In genomic region chr7:41979834-41980307, GRCh38 we compare ENCODE assay signal across 8 cellular contexts.
DNase-seq lines count a peak whose midpoint lies in the region; ATAC-seq and TF ChIP-seq lines count a peak whose summit lies in the region.

No MANE protein-coding gene starts in this region.

- H3K4me3 ChIP-seq in Peyer's patch: no peak overlapping the region
- H3K4me3 ChIP-seq in fibroblast of villous mesenchyme (ENCODE audit: low read depth, low read length): no peak overlapping the region
- no peak overlapping the region for H3K4me3 ChIP-seq in retinal pigment epithelial cell (ENCODE audit: low read length)

- no peaks in the 10 kb centered on the region for H3K36me3 Mint-ChIP-seq in activated CD8-positive, alpha-beta T cell treated with anti-CD3 and anti-CD28 coated beads for 36 hours (ENCODE audit: low read depth)
- H3K36me3 Mint-ChIP-seq in activated CD8-positive, alpha-beta T cell treated with anti-CD3 and anti-CD28 coated beads, Interleukin-2, amount 10 ng/mL, durations not matched to agents 7 days and 5 days (ENCODE audit: low read depth): no peaks in the 10 kb centered on the region
- H3K36me3 Mint-ChIP-seq in T-helper 17 cell (ENCODE audit: low read depth): peaks cover 2% of the 10 kb centered on the region

- H3K4me1 ChIP-seq in Peyer's patch: peaks cover 0 to 5% (median 0%) of the 10 kb centered on the region in 4 donors

- H3K27me3 Mint-ChIP-seq in activated CD8-positive, alpha-beta T cell treated with anti-CD3 and anti-CD28 coated beads for 36 hours: peaks cover 10% of the 10 kb centered on the region
- peaks cover 10% of the 10 kb centered on the region for H3K27me3 Mint-ChIP-seq in activated CD8-positive, alpha-beta T cell treated with anti-CD3 and anti-CD28 coated beads, Interleukin-2, amount 10 ng/mL, durations not matched to agents 7 days and 5 days (ENCODE audit: low read depth)
- H3K27me3 Mint-ChIP-seq in T-helper 17 cell: peaks cover 38% of the 10 kb centered on the region

- no peak overlapping the region for H3K27ac Mint-ChIP-seq in activated CD8-positive, alpha-beta T cell treated with anti-CD3 and anti-CD28 coated beads for 36 hours
- H3K27ac Mint-ChIP-seq in activated CD8-positive, alpha-beta T cell treated with anti-CD3 and anti-CD28 coated beads, Interleukin-2, amount 10 ng/mL, durations not matched to agents 7 days and 5 days: no peak overlapping the region
- no peak overlapping the region for H3K27ac Mint-ChIP-seq in T-helper 17 cell

- no peak overlapping the region for H3K4me3 Mint-ChIP-seq in activated CD8-positive, alpha-beta T cell treated with anti-CD3 and anti-CD28 coated beads for 36 hours
- no peak overlapping the region for H3K4me3 Mint-ChIP-seq in activated CD8-positive, alpha-beta T cell treated with anti-CD3 and anti-CD28 coated beads, Interleukin-2, amount 10 ng/mL, durations not matched to agents 7 days and 5 days
- H3K4me3 Mint-ChIP-seq in T-helper 17 cell: no peak overlapping the region

- peak overlapping the region in 1 of 4 donors; percentile 41 for H3K27ac ChIP-seq in Peyer's patch

- peak; percentile 26 for DNase-seq in activated CD8-positive, alpha-beta T cell treated with anti-CD3 and anti-CD28 coated beads for 36 hours
- DNase-seq in activated CD8-positive, alpha-beta T cell treated with anti-CD3 and anti-CD28 coated beads, Interleukin-2, amount 10 ng/mL, durations not matched to agents 7 days and 5 days: no peak
- no peak for DNase-seq in Peyer's patch
- peak; percentile 72 for DNase-seq in fibroblast of villous mesenchyme (ENCODE audit: low read depth)
- no peak for DNase-seq in retinal pigment epithelial cell (ENCODE audit: low read depth)
- no peak for DNase-seq in NCI-H1694 (lab: John Stamatoyannopoulos, UW)
- no peak for DNase-seq in T-helper 17 cell
- no peak for DNase-seq in NCI-H446 treated with DMSO at 0.1 percent for 48 hours (lab: John Stamatoyannopoulos, UW)

- no peak for TF ChIP-seq POLR2A in Peyer's patch (IDR thresholded peaks at IDR 0.05)

- POLR2A ChIA-PET in activated CD8-positive, alpha-beta T cell treated with anti-CD3 and anti-CD28 coated beads for 36 hours (lab: Charles Lee): no interaction called here
- POLR2A ChIA-PET in activated CD8-positive, alpha-beta T cell treated with anti-CD3 and anti-CD28 coated beads, Interleukin-2, amount 10 ng/mL, durations not matched to agents 7 days and 5 days (lab: Charles Lee): no interaction called here

- CTCF ChIA-PET in activated CD8-positive, alpha-beta T cell treated with anti-CD3 and anti-CD28 coated beads for 36 hours (lab: Charles Lee): interaction anchor here (1.0 to 4.7 kb wide), 9 partner anchors 11 to 872 kb away, joined by 3 to 17 read pairs (median 5); no protein-coding TSS in a partner anchor
- CTCF ChIA-PET in activated CD8-positive, alpha-beta T cell treated with anti-CD3 and anti-CD28 coated beads, Interleukin-2, amount 10 ng/mL, durations not matched to agents 7 days and 5 days (lab: Charles Lee): interaction anchor here (0.7 to 1.9 kb wide), 5 partner anchors 9 to 64 kb away, joined by 3 to 6 read pairs (median 4); no protein-coding TSS in a partner anchor

- no peak for ATAC-seq in activated CD8-positive, alpha-beta T cell treated with anti-CD3 and anti-CD28 coated beads for 36 hours
- no peak for ATAC-seq in activated CD8-positive, alpha-beta T cell treated with anti-CD3 and anti-CD28 coated beads, Interleukin-2, amount 10 ng/mL, durations not matched to agents 7 days and 5 days
- no peak for ATAC-seq in T-helper 17 cell

- peak; percentile 77 for TF ChIP-seq CTCF in activated CD8-positive, alpha-beta T cell treated with anti-CD3 and anti-CD28 coated beads for 36 hours (IDR thresholded peaks at IDR 0.05)
- TF ChIP-seq CTCF in Peyer's patch (IDR thresholded peaks at IDR 0.05): peak; percentile 15 to 44 (median 40)
- peak; percentile 80 for TF ChIP-seq CTCF in fibroblast of villous mesenchyme (IDR thresholded peaks at IDR 0.05; ENCODE audit: insufficient read depth, low read depth, low read length)
- peak; percentile 87 for TF ChIP-seq CTCF in retinal pigment epithelial cell (conservative IDR thresholded peaks at IDR 0.05; ENCODE audit: low read depth, low read length)

- no peaks in the 10 kb centered on the region for H3K27me3 ChIP-seq in Peyer's patch

- no peaks in the 10 kb centered on the region for H3K9me3 Mint-ChIP-seq in activated CD8-positive, alpha-beta T cell treated with anti-CD3 and anti-CD28 coated beads for 36 hours
- no peaks in the 10 kb centered on the region for H3K9me3 Mint-ChIP-seq in activated CD8-positive, alpha-beta T cell treated with anti-CD3 and anti-CD28 coated beads, Interleukin-2, amount 10 ng/mL, durations not matched to agents 7 days and 5 days (ENCODE audit: insufficient read depth)

- no peaks in the 10 kb centered on the region for H3K4me1 Mint-ChIP-seq in activated CD8-positive, alpha-beta T cell treated with anti-CD3 and anti-CD28 coated beads for 36 hours (ENCODE audit: low read depth)
- H3K4me1 Mint-ChIP-seq in activated CD8-positive, alpha-beta T cell treated with anti-CD3 and anti-CD28 coated beads, Interleukin-2, amount 10 ng/mL, durations not matched to agents 7 days and 5 days (ENCODE audit: low read depth): no peaks in the 10 kb centered on the region
- H3K4me1 Mint-ChIP-seq in T-helper 17 cell: no peaks in the 10 kb centered on the region

- no peaks in the 10 kb centered on the region for H3K36me3 ChIP-seq in Peyer's patch

- intact Hi-C loops in activated CD8-positive, alpha-beta T cell treated with anti-CD3 and anti-CD28 coated beads for 36 hours (cut with micrococcal nuclease): loop anchor here (10.0 kb wide), 1 partner anchor 865 kb away; no protein-coding TSS in a partner anchor

- H3K9me3 ChIP-seq in Peyer's patch (no peaks in the 10 kb centered on the region), T-helper 17 cell (ENCODE audit: control insufficient read depth, low read length, poor library complexity, severe bottlenecking) (no peaks in the 10 kb centered on the region)

Comparison
In these comparisons a context has a peak if more than half of its experiments do, and no peak if none do; other contexts are left out.
1. DNase-seq: peak in activated CD8-positive, alpha-beta T cell treated with anti-CD3 and anti-CD28 coated beads for 36 hours (single experiment) and fibroblast of villous mesenchyme (single experiment); none in activated CD8-positive, alpha-beta T cell treated with anti-CD3 and anti-CD28 coated beads, Interleukin-2, amount 10 ng/mL, durations not matched to agents 7 days and 5 days (single experiment), Peyer's patch (0 of 3), retinal pigment epithelial cell (single experiment), NCI-H1694 (single experiment), T-helper 17 cell (0 of 3) and NCI-H446 treated with DMSO at 0.1 percent for 48 hours (single experiment).
2. Peak in every context shown above with its lines, with median percentiles within 50 percentile points of each other: CTCF ChIP-seq.